Comparison of ENCODE assay signal across 1 cellular context in genomic region chr17:43719578-43719977, GRCh38.
TF ChIP-seq lines count a peak whose summit lies in the region.

No MANE protein-coding gene starts in this region.

TF ChIP-seq in IMR-90, 13 proteins besides CTCF, POLR2A, EP300 and RAD21:
- TF ChIP-seq SMC3 (IDR thresholded peaks at IDR 0.05; ENCODE audit: low read depth, low read length) (no peak), FOS (IDR thresholded peaks at IDR 0.05; ENCODE audit: low read depth, low read length) (no peak), CHD1 (IDR thresholded peaks at IDR 0.05; ENCODE audit: low read depth, low read length) (no peak), RCOR1 (IDR thresholded peaks at IDR 0.05; ENCODE audit: insufficient replicate concordance, low read length) (no peak), RFX5 (IDR thresholded peaks at IDR 0.05; ENCODE audit: low read depth, low read length) (no peak), MAFK (IDR thresholded peaks at IDR 0.05; ENCODE audit: low read depth, low read length) (0 out of 2 replicates have a peak, but pooled peaks have one; percentile 5)
TF ChIP-seq in IMR-90: peak in this region for 1.
